In genomic region chr1:53196485-53197271, GRCh38 we compare ENCODE assay signal across 1 cellular context.
TF ChIP-seq lines count a peak whose summit lies in the region.

TSS of gene CPT2 (plus strand) at chr1:53196824. CDS start at chr1:53196944, 120 bp downstream.

TF ChIP-seq in HepG2, 621 proteins besides CTCF, POLR2A, EP300 and RAD21 (continued from another document and continues in another):
- peak; percentile 35; the same call in 1 of the 2 replicates for TF ChIP-seq ZNF574 (CRISPR knock-in tag; IDR thresholded peaks at IDR 0.05)
- no peak for TF ChIP-seq ZNF33A (CRISPR knock-in tag; IDR thresholded peaks at IDR 0.05; ENCODE audit: borderline replicate concordance)
- peak; percentile 82 for TF ChIP-seq TAF1 (CRISPR knock-in tag; IDR thresholded peaks at IDR 0.05)
- no peak for TF ChIP-seq ZNF3 (CRISPR knock-in tag; IDR thresholded peaks at IDR 0.05)
- 0 out of 2 replicates have a peak, but pooled peaks have one; percentile 36 for TF ChIP-seq E2F2 (CRISPR knock-in tag; IDR thresholded peaks at IDR 0.05; ENCODE audit: borderline replicate concordance)
- TF ChIP-seq ZBTB14 (CRISPR knock-in tag; IDR thresholded peaks at IDR 0.05) = no peak
- TF ChIP-seq MEF2D (CRISPR knock-in tag; IDR thresholded peaks at IDR 0.05) = 0 out of 2 replicates have a peak, but pooled peaks have one; percentile 18
- no peak for TF ChIP-seq CEBPZ (IDR thresholded peaks at IDR 0.05; ENCODE audit: low read length)
- TF ChIP-seq ZXDC (CRISPR knock-in tag; IDR thresholded peaks at IDR 0.05) = 0 out of 2 replicates have a peak, but pooled peaks have one; percentile 20
- no peak for TF ChIP-seq ZFP37 (CRISPR knock-in tag; IDR thresholded peaks at IDR 0.05; ENCODE audit: borderline replicate concordance)
- TF ChIP-seq SATB2 (CRISPR knock-in tag; IDR thresholded peaks at IDR 0.05) = no peak
- TF ChIP-seq RFXANK (CRISPR knock-in tag; IDR thresholded peaks at IDR 0.05) = no peak
- no peak for TF ChIP-seq KLF13 (CRISPR knock-in tag; IDR thresholded peaks at IDR 0.05)
- TF ChIP-seq TFDP1 (CRISPR knock-in tag; IDR thresholded peaks at IDR 0.05; ENCODE audit: borderline replicate concordance) = peak; percentile 61; the same call in 1 of the 2 replicates
- TF ChIP-seq LCORL (IDR thresholded peaks at IDR 0.05) = no peak
- peak; percentile 56; the same call in 1 of the 2 replicates for TF ChIP-seq LCORL (CRISPR knock-in tag; IDR thresholded peaks at IDR 0.05)
- peak; percentile 54; the same call in 1 of the 2 replicates for TF ChIP-seq POGZ (CRISPR knock-in tag; IDR thresholded peaks at IDR 0.05)
- TF ChIP-seq HNRNPLL (IDR thresholded peaks at IDR 0.05; ENCODE audit: low read depth, low read length, poor library complexity, severe bottlenecking) = peak; percentile 75
- peak; percentile 78 for TF ChIP-seq PAXIP1 (CRISPR knock-in tag; conservative IDR thresholded peaks at IDR 0.05)
- peak; percentile 68; the same call in 1 of the 2 replicates for TF ChIP-seq ZNF776 (CRISPR knock-in tag; IDR thresholded peaks at IDR 0.05)
- peak; percentile 1; the same call in 1 of the 2 replicates for TF ChIP-seq HNF4A (CRISPR knock-in tag; IDR thresholded peaks at IDR 0.05)
- TF ChIP-seq UBTF (CRISPR knock-in tag; IDR thresholded peaks at IDR 0.05) = peak; percentile 66
- no peak for TF ChIP-seq TSC22D2 (CRISPR knock-in tag; IDR thresholded peaks at IDR 0.05; ENCODE audit: borderline replicate concordance)
- TF ChIP-seq RBM39 (IDR thresholded peaks at IDR 0.05; ENCODE audit: low read depth, low read length, poor library complexity, severe bottlenecking) = peak; percentile 72
- TF ChIP-seq ZNF619 (CRISPR knock-in tag; IDR thresholded peaks at IDR 0.05) = peak; percentile 44; the same call in 1 of the 2 replicates
- TF ChIP-seq HMG20B (CRISPR knock-in tag; conservative IDR thresholded peaks at IDR 0.05) = no peak
- peak; percentile 5; the same call in 1 of the 2 replicates for TF ChIP-seq HMG20A (CRISPR knock-in tag; IDR thresholded peaks at IDR 0.05; ENCODE audit: borderline replicate concordance)
- TF ChIP-seq ZNF709 (CRISPR knock-in tag; IDR thresholded peaks at IDR 0.05) = peak; percentile 29; the same call in 1 of the 2 replicates
- TF ChIP-seq NRL (CRISPR knock-in tag; IDR thresholded peaks at IDR 0.05; ENCODE audit: borderline replicate concordance) = peak; percentile 69; the same call in 1 of the 2 replicates
- TF ChIP-seq TBX2 (CRISPR knock-in tag; IDR thresholded peaks at IDR 0.05; ENCODE audit: borderline replicate concordance) = peak; percentile 47; the same call in 1 of the 2 replicates
- 0 out of 2 replicates have a peak, but pooled peaks have one; percentile 10 for TF ChIP-seq FOXO4 (CRISPR knock-in tag; conservative IDR thresholded peaks at IDR 0.05)
- TF ChIP-seq ZSCAN25 (CRISPR knock-in tag; IDR thresholded peaks at IDR 0.05) = 0 out of 2 replicates have a peak, but pooled peaks have one; percentile 18
- TF ChIP-seq ZNF563 (CRISPR knock-in tag; IDR thresholded peaks at IDR 0.05) = peak; percentile 52; the same call in 1 of the 2 replicates
- TF ChIP-seq ZNF292 (CRISPR knock-in tag; IDR thresholded peaks at IDR 0.05; ENCODE audit: borderline replicate concordance, low read depth) = 0 out of 2 replicates have a peak, but pooled peaks have one; percentile 2
- TF ChIP-seq ZNF382 (CRISPR knock-in tag; IDR thresholded peaks at IDR 0.05; ENCODE audit: borderline replicate concordance) = no peak
- TF ChIP-seq SALL2 (CRISPR knock-in tag; IDR thresholded peaks at IDR 0.05) = peak; percentile 59; the same call in 1 of the 2 replicates
- 0 out of 2 replicates have a peak, but pooled peaks have one; percentile 41 for TF ChIP-seq IRF2 (CRISPR knock-in tag; IDR thresholded peaks at IDR 0.05)
- peak; percentile 85 for TF ChIP-seq KDM5B (CRISPR knock-in tag; IDR thresholded peaks at IDR 0.05; ENCODE audit: borderline replicate concordance)
- TF ChIP-seq MAX (IDR thresholded peaks at IDR 0.05) = peak; percentile 48; the same call in 1 of the 2 replicates
